ENCODE assay signal across 13 cellular contexts in the genomic region with DNA sequence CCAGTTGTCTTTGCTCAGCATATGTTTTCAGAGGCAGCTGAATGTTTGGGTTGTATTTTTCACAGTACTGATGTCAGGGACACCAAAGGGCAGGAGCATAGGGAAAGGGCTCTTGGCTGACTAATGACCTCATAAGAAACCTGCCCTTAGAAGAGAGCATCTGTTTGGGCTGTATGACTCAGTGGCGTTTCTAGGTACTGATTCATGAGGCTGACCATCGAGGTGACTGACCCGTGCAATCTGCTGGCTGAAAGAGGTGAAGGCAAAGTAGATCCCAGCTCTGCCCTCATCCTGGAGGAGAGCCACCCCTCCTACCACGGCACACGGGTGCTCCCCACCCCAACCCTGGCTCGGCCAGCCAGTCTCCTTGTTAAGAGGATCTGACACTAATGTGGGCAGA. TPM values are rescaled to one million over a fixed set of nuclear protein-coding genes. Genes with fewer than 3 reads are reported as not detected.
DNase-seq lines count a peak whose midpoint lies in the region; ATAC-seq, FAIRE-seq and TF ChIP-seq lines count a peak whose summit lies in the region.
"Had no signal": no experiment of that assay in that cellular context is flagged by ENCODE, and none has a peak within 500 bp of the region (broad histone marks: within the 10 kb centered on the region; RNA-seq: fewer than 3 reads in every experiment).

No MANE protein-coding gene starts in this region.

- TF ChIP-seq POLR2A in A549 (IDR thresholded peaks at IDR 0.05; ENCODE audit: low read length): no peak

- TF ChIP-seq CTCF in A549 (IDR thresholded peaks at IDR 0.05) (no peak), chondrocyte (IDR thresholded peaks at IDR 0.05) (no peak), GM10266 (IDR thresholded peaks at IDR 0.05; ENCODE audit: control insufficient read depth, insufficient read depth, low read depth, missing control alignments) (no peak)

- 14% methylated on average over 6 of the region's 6 CpGs for whole genome bisulfite sequencing in A549 (ENCODE audit: missing lambda C conversion rate)
- 3% methylated on average over 6 of the region's 6 CpGs for WGBS in mesenchymal stem cell

- no peak for FAIRE-seq in A549 (lab: Jason Lieb, UNC)
- no peak for FAIRE-seq in HTR-8/SVneo (lab: Jason Lieb, UNC)
- FAIRE-seq: bronchial epithelial cell had no signal

- H3K27ac Mint-ChIP-seq in chondrocyte (ENCODE audit: unreplicated experiment): peak overlapping the region; percentile 76

- no peak overlapping the region for H2BK120ac ChIP-seq in mesenchymal stem cell (ENCODE audit: low read depth, low read length)

- H4K8ac ChIP-seq in mesenchymal stem cell (ENCODE audit: low read length): no peak overlapping the region

- H3K9me3 Mint-ChIP-seq in chondrocyte (ENCODE audit: low read depth): no peaks in the 10 kb centered on the region

- peaks cover 13% of the 10 kb centered on the region for H3K79me1 ChIP-seq in mesenchymal stem cell (replicated peaks; ENCODE audit: low read length, poor library complexity, severe bottlenecking)

- peak; percentile 83 to 86 for ATAC-seq in A549

- H3K4me3 ChIP-seq in A549 (no peak overlapping the region), mesenchymal stem cell (ENCODE audit: insufficient read depth in 1 of 2, low read depth in 1 of 2, low read length in 2 of 2) (no peak overlapping the region)
- H3K4me3 ChIP-seq: heart left ventricle, right atrium auricular region had no signal

- H3K4me1 Mint-ChIP-seq in chondrocyte (ENCODE audit: low read depth): peaks cover 97% of the 10 kb centered on the region

- peaks cover 62% of the 10 kb centered on the region for H3K36me3 Mint-ChIP-seq in chondrocyte (ENCODE audit: low read depth)

- peak overlapping the region in 1 of 2 experiments; percentile 54 for H3K23ac ChIP-seq in mesenchymal stem cell (ENCODE audit: low read length in 2 of 2)

- H2AK5ac ChIP-seq in mesenchymal stem cell (ENCODE audit: low read length, severe bottlenecking): no peak overlapping the region

- TF ChIP-seq EP300 in A549 (IDR thresholded peaks at IDR 0.05): no peak

- no peaks in the 10 kb centered on the region for H3K27me3 Mint-ChIP-seq in chondrocyte (ENCODE audit: low read depth)

- no peak overlapping the region for H3K14ac ChIP-seq in mesenchymal stem cell (ENCODE audit: low read length in 2 of 2)

- no peak for TF ChIP-seq RAD21 in A549 (conservative IDR thresholded peaks at IDR 0.05 in 1 of 2, IDR thresholded peaks at IDR 0.05 in 1 of 2)

- POLR2A ChIA-PET in A549 (lab: Yijun Ruan, JAX): interaction anchor here (1.4 kb wide), 1 partner anchor 53 kb away, joined by 3 read pairs; no protein-coding TSS in a partner anchor

- H3K27ac ChIP-seq in A549: peak overlapping the region; percentile 43 to 72; a peak in 5 of 6 replicates
- peak overlapping the region; percentile 75 for H3K27ac ChIP-seq in mesenchymal stem cell (ENCODE audit: low read length, poor library complexity, severe bottlenecking)

- no peak overlapping the region for H2BK5ac ChIP-seq in mesenchymal stem cell (ENCODE audit: low read depth, low read length, poor library complexity, severe bottlenecking)

- no peak overlapping the region for H3K4ac ChIP-seq in mesenchymal stem cell (ENCODE audit: low read depth in 1 of 2, low read length in 2 of 2)

- peak overlapping the region; percentile 11 to 76 for H2BK12ac ChIP-seq in mesenchymal stem cell (ENCODE audit: low read length in 2 of 2)

- peak overlapping the region; percentile 70 for H3K4me2 ChIP-seq in A549
- no peak overlapping the region for H3K4me2 ChIP-seq in mesenchymal stem cell (ENCODE audit: low read length, poor library complexity, severe bottlenecking)

- CTCF ChIA-PET in A549 (lab: Yijun Ruan, JAX): interaction anchor here (0.6 to 2.3 kb wide), 4 partner anchors 12 to 92 kb away, joined by 3 to 12 read pairs (median 3); no protein-coding TSS in a partner anchor

- H3K4me1 ChIP-seq in A549: peaks cover 58% of the 10 kb centered on the region
- peaks cover 14% of the 10 kb centered on the region for H3K4me1 ChIP-seq in mesenchymal stem cell (ENCODE audit: control insufficient read depth, insufficient read depth, low read depth, low read length)

- no peak overlapping the region for H4K91ac ChIP-seq in mesenchymal stem cell (ENCODE audit: low read length)

- DNase-seq in A549 (ENCODE audit: low read depth in 1 of 2, low spot score in 1 of 2): peak; percentile 46 to 68
- DNase-seq in HTR-8/SVneo (ENCODE audit: insufficient read length, low spot score): peak; percentile 49
- DNase-seq in chondrocyte (ENCODE audit: low spot score): no peak
- peak; percentile 95 for DNase-seq in mesenchymal stem cell
- DNase-seq in NCI-H146 treated with DMSO at 0.1 percent for 48 hours (lab: John Stamatoyannopoulos, UW; ENCODE audit: unreplicated experiment): no peak
- DNase-seq in GM10266 (ENCODE audit: extremely low spot score): no peak
- no peak for DNase-seq in epidermal melanocyte (ENCODE audit: insufficient read length, low spot score)
- no peak for DNase-seq in NCI-H1694 (lab: John Stamatoyannopoulos, UW)
- DNase-seq: heart left ventricle, NCI-H2029, OCI-M1 had no signal

- no peak overlapping the region for H2AFZ ChIP-seq in mesenchymal stem cell (ENCODE audit: low read depth, low read length)

- H3K27me3 ChIP-seq in mesenchymal stem cell (ENCODE audit: control insufficient read depth in 1 of 2, insufficient read depth in 1 of 2, low read length in 2 of 2): no peaks in the 10 kb centered on the region
- H3K27me3 ChIP-seq: heart left ventricle, right atrium auricular region had no signal

- H3K9me3 ChIP-seq in A549 (no peaks in the 10 kb centered on the region), mesenchymal stem cell (ENCODE audit: control insufficient read depth, low read length) (no peaks in the 10 kb centered on the region)
- H3K9me3 ChIP-seq: heart left ventricle, right atrium auricular region had no signal

- no peak overlapping the region for H2BK15ac ChIP-seq in mesenchymal stem cell (ENCODE audit: low read depth, poor library complexity, severe bottlenecking)

- H3K36me3 ChIP-seq in mesenchymal stem cell (ENCODE audit: control insufficient read depth in 1 of 2, insufficient read depth in 2 of 2, low read depth in 1 of 2, low read length in 2 of 2): peaks cover 1 to 45% of the 10 kb centered on the region in 2 experiments

- H3K9ac ChIP-seq in mesenchymal stem cell (ENCODE audit: low read length): peak overlapping the region; percentile 31

- peak overlapping the region in 1 of 2 experiments; percentile 30 for H3K18ac ChIP-seq in mesenchymal stem cell (ENCODE audit: low read depth in 1 of 2, low read length in 2 of 2)

- H3K4me3 Mint-ChIP-seq in chondrocyte (ENCODE audit: unreplicated experiment): peak overlapping the region; percentile 11

TF ChIP-seq in A549, 52 proteins besides CTCF, POLR2A, EP300 and RAD21:
- TF ChIP-seq JUNB (IDR thresholded peaks at IDR 0.05) (peak; percentile 52), RNF2 (IDR thresholded peaks at IDR 0.05; ENCODE audit: borderline replicate concordance, low read depth) (no peak), FOSL2 (IDR thresholded peaks at IDR 0.05) (no peak), FOSL2 (CRISPR knock-in tag; IDR thresholded peaks at IDR 0.05) (peak; percentile 70), GATA3 (IDR thresholded peaks at IDR 0.05; ENCODE audit: borderline replicate concordance) (no peak)
- TF ChIP-seq, protein P1, sequence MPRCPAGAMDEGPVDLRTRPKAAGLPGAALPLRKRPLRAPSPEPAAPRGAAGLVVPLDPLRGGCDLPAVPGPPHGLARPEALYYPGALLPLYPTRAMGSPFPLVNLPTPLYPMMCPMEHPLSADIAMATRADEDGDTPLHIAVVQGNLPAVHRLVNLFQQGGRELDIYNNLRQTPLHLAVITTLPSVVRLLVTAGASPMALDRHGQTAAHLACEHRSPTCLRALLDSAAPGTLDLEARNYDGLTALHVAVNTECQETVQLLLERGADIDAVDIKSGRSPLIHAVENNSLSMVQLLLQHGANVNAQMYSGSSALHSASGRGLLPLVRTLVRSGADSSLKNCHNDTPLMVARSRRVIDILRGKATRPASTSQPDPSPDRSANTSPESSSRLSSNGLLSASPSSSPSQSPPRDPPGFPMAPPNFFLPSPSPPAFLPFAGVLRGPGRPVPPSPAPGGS (IDR thresholded peaks at IDR 0.05): 0 out of 3 replicates have a peak, but pooled peaks have one; percentile 21

RNA-seq across cellular contexts. Expression of a gene that starts 8.3 kb away (rescaled TPM):
- 85.4 and 86.1 TPM in 2 replicates for polyA plus RNA-seq in A549 (2011; rRNA removed)
- 107 and 123 TPM in 2 replicates for polyA plus RNA-seq in A549 (2012; cell fraction: cytosol; rRNA removed)
- polyA plus RNA-seq in A549 (2012; cell fraction: nucleus; rRNA removed): 121 and 126 TPM in 2 replicates
- polyA plus RNA-seq in A549 (2017; fragmentation: RNase III; extraction: RNeasy Plus Mini Kit Qiagen cat#74134 plus additional on column Dnase treatment): 64.3 to 73.2 TPM (median 67.7 TPM) in 3 replicates
- polyA minus RNA-seq in A549 (2011; rRNA and poly(A)+ RNA removed): 51.7 and 55.9 TPM in 2 replicates
- 260 to 268 TPM (median 263 TPM) in 3 replicates for total RNA-seq in chondrocyte
- 22.4 TPM for polyA plus RNA-seq in mesenchymal stem cell (2013, experiment 1 of 2)
- polyA plus RNA-seq in mesenchymal stem cell (2013, experiment 2 of 2): 23.5 TPM

Comparison
In these comparisons a context has a peak if more than half of its experiments do, and no peak if none do; other contexts are left out.
1. DNase-seq: peak in A549 (2 of 2), HTR-8/SVneo (single experiment) and mesenchymal stem cell (single experiment); none in chondrocyte (single experiment), NCI-H146 treated with DMSO at 0.1 percent for 48 hours (single experiment), GM10266 (single experiment), epidermal melanocyte (single experiment) and NCI-H1694 (single experiment).